In genomic region chr19:16470911-16471811, GRCh38 we compare ENCODE assay signal across 8 cellular contexts. TPM values are rescaled to one million over a fixed set of nuclear protein-coding genes. Genes with fewer than 3 reads are reported as not detected.
DNase-seq lines count a peak whose midpoint lies in the region; ATAC-seq and TF ChIP-seq lines count a peak whose summit lies in the region.

No MANE protein-coding gene starts in this region.

- no peak overlapping the region for H3K27ac Mint-ChIP-seq in T-cell
- H3K27ac Mint-ChIP-seq in effector memory CD8-positive, alpha-beta T cell: peak overlapping the region in 1 of 2 donors; percentile 41

- H3K27ac ChIP-seq in transverse colon: peak overlapping the region; percentile 88 to 93 (median 89)

- H3K4me1 Mint-ChIP-seq in T-cell: peaks cover 42 to 44% (median 43%) of the 10 kb centered on the region in 3 donors
- H3K4me1 Mint-ChIP-seq in effector memory CD8-positive, alpha-beta T cell (ENCODE audit: low read depth in 2 of 2): peaks cover 36 to 40% of the 10 kb centered on the region in 2 donors

- POLR2A ChIA-PET in AG04449 (lab: Yijun Ruan, JAX): no interaction called here
- POLR2A ChIA-PET in T-cell (lab: Charles Lee): no interaction called here

- no peak for TF ChIP-seq CTCF in AG04449 (IDR thresholded peaks at IDR 0.05; ENCODE audit: insufficient read depth, low read length, missing control alignments)
- TF ChIP-seq CTCF in transverse colon (IDR thresholded peaks at IDR 0.05): no peak

- no peaks in the 10 kb centered on the region for H3K27me3 Mint-ChIP-seq in T-cell
- H3K27me3 Mint-ChIP-seq in effector memory CD8-positive, alpha-beta T cell: no peaks in the 10 kb centered on the region

- CTCF ChIA-PET in AG04449 (lab: Yijun Ruan, JAX) (interaction anchor here (1.1 to 1.4 kb wide), 3 partner anchors 19 to 53 kb away, joined by 3 read pairs; no protein-coding TSS in a partner anchor), T-cell (lab: Charles Lee) (no interaction called here)

- peak overlapping the region; percentile 67 for H3K4me3 ChIP-seq in AG04449 (ENCODE audit: low read depth, low read length)
- peak overlapping the region; percentile 66 for H3K4me3 ChIP-seq in mucosa of stomach (ENCODE audit: low read length)
- H3K4me3 ChIP-seq in transverse colon: peak overlapping the region; percentile 66 to 100 (median 93)

- intact Hi-C loops in transverse colon (cut with DNase I; ENCODE audit: low total_unique reads): no loop called here

- H3K9me3 ChIP-seq in mucosa of stomach (ENCODE audit: control insufficient read depth, low read length): no peaks in the 10 kb centered on the region
- H3K9me3 ChIP-seq in transverse colon: no peaks in the 10 kb centered on the region

- WGBS in transverse colon (ENCODE audit: low coverage in 1 of 2), 2 donors: 0 to 1% methylated on average over 1 to 41 of the region's 67 CpGs

- no peaks in the 10 kb centered on the region for H3K27me3 ChIP-seq in mucosa of stomach (ENCODE audit: control insufficient read depth, insufficient read depth, low read length)
- no peaks in the 10 kb centered on the region for H3K27me3 ChIP-seq in transverse colon

- in situ Hi-C loops in transverse colon (cut with MboI; ENCODE audit: low pct_ligation_motif_present in 1 of 4, low pct_unique_long_range_greater_than_20kb in 1 of 4, low sequenced_read_pairs in 3 of 4): no loop called here

- H3K36me3 ChIP-seq in mucosa of stomach (ENCODE audit: control insufficient read depth, insufficient read depth, low read length): no peaks in the 10 kb centered on the region
- H3K36me3 ChIP-seq in transverse colon: no peaks in the 10 kb centered on the region

- H3K4me1 ChIP-seq in mucosa of stomach (ENCODE audit: control insufficient read depth, insufficient read depth, low read length) (peaks cover 18% of the 10 kb centered on the region), transverse colon (peaks cover 21 to 30% (median 23%) of the 10 kb centered on the region in 4 donors)

- peaks cover 9% of the 10 kb centered on the region for H3K36me3 Mint-ChIP-seq in T-cell
- peaks cover 2% of the 10 kb centered on the region for H3K36me3 Mint-ChIP-seq in effector memory CD8-positive, alpha-beta T cell (ENCODE audit: insufficient read depth)

- peak overlapping the region; percentile 76 for H3K9ac ChIP-seq in mucosa of stomach (ENCODE audit: low read length)

- peak overlapping the region; percentile 80 to 86 (median 84) for H3K4me3 Mint-ChIP-seq in T-cell
- H3K4me3 Mint-ChIP-seq in effector memory CD8-positive, alpha-beta T cell: peak overlapping the region; percentile 70 to 82

- peaks cover 0 to 1% (median 0%) of the 10 kb centered on the region in 3 donors for H3K9me3 Mint-ChIP-seq in T-cell
- H3K9me3 Mint-ChIP-seq in effector memory CD8-positive, alpha-beta T cell: no peaks in the 10 kb centered on the region

- DNase-seq in AG04449 (ENCODE audit: low read depth, low spot score): no peak
- peak in 9 of 34 experiments; percentile 1 to 21 (median 16) for DNase-seq in T-cell
- DNase-seq in effector memory CD8-positive, alpha-beta T cell: peak in 2 of 3 experiments; percentile 7 to 26
- DNase-seq in transverse colon: peak; percentile 26
- no peak for DNase-seq in NCI-H2081 treated with DMSO at 0.1 percent for 48 hours (lab: John Stamatoyannopoulos, UW)

- ATAC-seq in GM18519 (IDR thresholded peaks at IDR 0.05; ENCODE audit: low FRiP score, unreplicated experiment) (peak; percentile 19), HG03095 (IDR thresholded peaks at IDR 0.05; ENCODE audit: unreplicated experiment) (peak; percentile 33), T-cell (replicated peaks in 1 of 4) (peak; percentile 19 to 37 (median 30))
- ATAC-seq in effector memory CD8-positive, alpha-beta T cell (replicated peaks): peak; percentile 24

- no peak for TF ChIP-seq EP300 in transverse colon (IDR thresholded peaks at IDR 0.05; ENCODE audit: low read depth)

- TF ChIP-seq POLR2A in transverse colon (IDR thresholded peaks at IDR 0.05): no peak

RNA-seq across cellular contexts. Expression of gene EPS15L1, which starts 0.6 kb away (rescaled TPM):
- total RNA-seq in T-cell: 10 to 100 TPM; 42.0 to 60.2 (median 57.7) TPM
- 10 to 100 TPM; 25.0 to 54.2 (median 38.0) TPM for total RNA-seq in transverse colon

RNA-seq across cellular contexts. Expression of gene CALR3, which starts 24.8 kb away (rescaled TPM):
- total RNA-seq in T-cell (not detected), transverse colon (not detected)

RNA-seq across cellular contexts. Expression of gene C19orf44, which starts 25.0 kb away (rescaled TPM):
- total RNA-seq in T-cell: 1 to 10 TPM; 2.3 to 4.6 (median 3.3) TPM
- 1 to 10 TPM in 2 of 4 donors, under 1 TPM in 2; 0.20 to 6.7 (median 1.6) TPM for total RNA-seq in transverse colon

Comparison
In these comparisons a context has a peak if more than half of its experiments do, and no peak if none do; other contexts are left out.
1. DNase-seq: peak in effector memory CD8-positive, alpha-beta T cell (2 of 3) and transverse colon (single experiment); none in AG04449 (single experiment) and NCI-H2081 treated with DMSO at 0.1 percent for 48 hours (single experiment).
2. Peak in every context shown above with its lines, with median percentiles within 50 percentile points of each other: H3K4me3 ChIP-seq and ATAC-seq.